In the genomic region with DNA sequence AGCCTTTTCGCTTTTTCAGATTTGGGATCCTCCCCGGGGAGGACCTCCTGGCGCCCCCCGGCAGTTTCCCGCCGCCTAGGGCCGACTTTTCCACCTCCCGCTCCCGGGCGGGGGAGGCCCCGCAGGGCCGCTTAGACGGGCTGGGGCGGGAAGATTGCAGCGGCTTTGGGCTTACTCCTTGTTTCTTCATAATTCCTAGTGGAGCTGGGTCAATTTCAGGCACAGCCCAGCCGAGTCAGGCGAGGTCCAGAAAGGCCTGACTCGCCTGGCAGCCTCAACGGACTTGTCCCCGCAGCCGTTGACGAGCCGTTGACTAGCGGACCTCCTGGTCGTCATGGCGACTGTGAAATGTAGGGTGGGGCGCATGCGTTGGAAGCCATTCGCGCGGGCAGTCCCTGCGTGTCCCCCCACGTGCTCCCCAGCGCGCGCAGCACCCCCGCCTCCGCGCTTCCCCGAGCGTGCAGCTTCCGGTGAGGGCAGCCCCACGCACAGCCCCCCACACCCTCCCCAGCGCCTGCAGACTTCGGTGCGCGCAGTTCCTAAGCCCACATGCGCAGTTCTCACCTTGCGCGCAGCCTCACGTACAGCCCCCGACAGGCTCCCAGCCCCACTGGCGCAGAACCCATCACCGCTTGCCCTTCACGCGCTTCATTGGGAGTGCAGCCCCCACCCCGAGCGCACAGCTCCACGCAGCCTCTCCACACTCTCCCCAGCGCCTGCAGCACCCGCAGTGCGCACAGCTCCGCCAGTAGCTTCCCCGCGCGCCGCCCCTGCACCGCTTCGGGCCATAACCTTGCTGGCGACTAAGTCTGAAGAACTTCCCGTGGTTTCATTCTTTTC, we compare ENCODE assay signal across 8 cellular contexts. TPM values are rescaled to one million over a fixed set of nuclear protein-coding genes. Genes with fewer than 3 reads are reported as not detected.
DNase-seq lines count a peak whose midpoint lies in the region; ATAC-seq and TF ChIP-seq lines count a peak whose summit lies in the region.
"Not testable (repeated sequence)": the region's sequence is repeated elsewhere in the genome, so short reads cannot be mapped to it uniquely, and the experiment has no call there.

No MANE protein-coding gene starts in this region.

- RAD21 ChIA-PET in HCT116 (lab: Charles Lee; ENCODE audit: low non-redundant PET in 1 of 2, low total read pairs in 2 of 2, uncharacterized antibody in 2 of 2, unreplicated experiment in 2 of 2): not testable (repeated sequence)

- TF ChIP-seq POLR2A in HCT116 (IDR thresholded peaks at IDR 0.05; ENCODE audit: borderline replicate concordance, extremely low read depth, insufficient read depth, insufficient read length): not testable (repeated sequence)

- peak; percentile 63 for TF ChIP-seq EP300 in neural cell (conservative IDR thresholded peaks at IDR 0.05; ENCODE audit: poor library complexity, severe bottlenecking)

- H3K27me3 ChIP-seq in HCT116 (ENCODE audit: insufficient read depth, low read length); SJCRH30; neural cell (ENCODE audit: insufficient read depth, low read depth, low read length): not testable (repeated sequence)

- not testable (repeated sequence) for H2AFZ ChIP-seq in HCT116 (ENCODE audit: low read depth, low read length, poor library complexity, severe bottlenecking)
- peak overlapping the region; percentile 56 for H2AFZ ChIP-seq in neural cell (ENCODE audit: low read depth, low read length)

- ATAC-seq in HCT116: peak; percentile 32; the same call in 1 of the 2 replicates

- CTCF ChIA-PET in HCT116 (lab: Charles Lee): not testable (repeated sequence)

- H3F3A ChIP-seq in neural cell (ENCODE audit: insufficient read depth, low read length, poor library complexity, severe bottlenecking): not testable (repeated sequence)

- DNase-seq in GDM1 (lab: John Stamatoyannopoulos, UW) (peak; percentile 86), LoVo (ENCODE audit: low spot score) (peak; percentile 72), SJCRH30 (peak; percentile 82 to 86), activated gamma-delta T cell (lab: John Stamatoyannopoulos, UW) (peak; percentile 93), fibroblast of the conjunctiva (ENCODE audit: low read depth) (peak; percentile 23)
- DNase-seq in HCT116 (ENCODE audit: low read depth, low spot score): not testable (repeated sequence)
- peak; percentile 85 to 93 (median 92) for DNase-seq in stimulated activated naive CD4-positive, alpha-beta T cell (lab: John Stamatoyannopoulos, UW)

- intact Hi-C loops in HCT116 (cut with micrococcal nuclease): loop anchor here (10.0 kb wide), 1 partner anchor 1155 kb away; no protein-coding TSS in a partner anchor

- H3K4me3 ChIP-seq in HCT116 (replicated peaks in 1 of 2; ENCODE audit: low read depth in 1 of 2, low read length in 2 of 2): not testable (repeated sequence)
- H3K4me3 ChIP-seq in SJCRH30: peak overlapping the region; percentile 76
- peak overlapping the region; percentile 79 for H3K4me3 ChIP-seq in neural cell (ENCODE audit: low read length)

- not testable (repeated sequence) for H3K4me1 ChIP-seq in HCT116 (ENCODE audit: control insufficient read depth in 1 of 2, insufficient read depth in 2 of 2, low read length in 2 of 2); SJCRH30

- not testable (repeated sequence) for H3K9ac ChIP-seq in HCT116 (ENCODE audit: low read length)
- peak overlapping the region; percentile 69 for H3K9ac ChIP-seq in neural cell (ENCODE audit: low read length)

- H3K9me2 ChIP-seq in HCT116 (ENCODE audit: insufficient read depth); neural cell (ENCODE audit: insufficient read depth, low read length): not testable (repeated sequence)

- not testable (repeated sequence) for TF ChIP-seq CTCF in HCT116 (IDR thresholded peaks at IDR 0.05 in 2 of 3, conservative IDR thresholded peaks at IDR 0.05 in 1 of 3; ENCODE audit: borderline replicate concordance in 1 of 3, insufficient read depth in 1 of 3, low read depth in 2 of 3, low read length in 2 of 3); neural cell (IDR thresholded peaks at IDR 0.05; ENCODE audit: poor library complexity, severe bottlenecking)

- H4K20me1 ChIP-seq in HCT116 (ENCODE audit: insufficient read depth); neural cell (ENCODE audit: insufficient read depth): not testable (repeated sequence)

- not testable (repeated sequence) for H3K79me2 ChIP-seq in HCT116 (ENCODE audit: insufficient read depth, low read length); neural cell (replicated peaks; ENCODE audit: insufficient read depth, low read length)

- not testable (repeated sequence) for H3K9me3 ChIP-seq in HCT116 (ENCODE audit: control insufficient read depth in 1 of 2, insufficient read depth in 1 of 2, low read depth in 1 of 2, low read length in 2 of 2); SJCRH30 (replicated peaks); neural cell (ENCODE audit: low read length)

- peak overlapping the region; percentile 28; the same call in 1 of the 2 replicates for H3K4me2 ChIP-seq in HCT116 (ENCODE audit: low read length)
- H3K4me2 ChIP-seq in neural cell (ENCODE audit: low read length): peak overlapping the region; percentile 30

- TF ChIP-seq RAD21 in HCT116 (IDR thresholded peaks at IDR 0.05; ENCODE audit: low read depth); neural cell (conservative IDR thresholded peaks at IDR 0.05): not testable (repeated sequence)

- H3K27ac ChIP-seq in HCT116 (ENCODE audit: low read depth, low read length): not testable (repeated sequence)
- H3K27ac ChIP-seq in SJCRH30 (peak overlapping the region; percentile 16; the same call in 1 of the 2 replicates), neural cell (ENCODE audit: low read length) (peak overlapping the region; percentile 76)

- H3K36me3 ChIP-seq in HCT116 (ENCODE audit: control insufficient read depth in 1 of 2, insufficient read depth in 2 of 2, low read length in 2 of 2); SJCRH30; neural cell (ENCODE audit: insufficient read depth, low read length): not testable (repeated sequence)

- not testable (repeated sequence) for BruUV-seq in HCT116 (replicated peaks; lab: Mats Ljungman, UMichigan)

- POLR2A ChIA-PET in HCT116 (lab: Charles Lee): interaction anchor here (0.6 kb wide), 1 partner anchor 627 kb away, joined by 4 read pairs; no protein-coding TSS in a partner anchor

TF ChIP-seq in neural cell, 6 proteins besides CTCF, POLR2A, EP300 and RAD21:
- TF ChIP-seq POLR2AphosphoS5 (IDR thresholded peaks at IDR 0.05) (peak; percentile 37), SMC3 (conservative IDR thresholded peaks at IDR 0.05; ENCODE audit: poor library complexity) (peak; percentile 26), MXI1 (conservative IDR thresholded peaks at IDR 0.05; ENCODE audit: poor library complexity, severe bottlenecking) (peak; percentile 91)
- TF ChIP-seq, protein P1, sequence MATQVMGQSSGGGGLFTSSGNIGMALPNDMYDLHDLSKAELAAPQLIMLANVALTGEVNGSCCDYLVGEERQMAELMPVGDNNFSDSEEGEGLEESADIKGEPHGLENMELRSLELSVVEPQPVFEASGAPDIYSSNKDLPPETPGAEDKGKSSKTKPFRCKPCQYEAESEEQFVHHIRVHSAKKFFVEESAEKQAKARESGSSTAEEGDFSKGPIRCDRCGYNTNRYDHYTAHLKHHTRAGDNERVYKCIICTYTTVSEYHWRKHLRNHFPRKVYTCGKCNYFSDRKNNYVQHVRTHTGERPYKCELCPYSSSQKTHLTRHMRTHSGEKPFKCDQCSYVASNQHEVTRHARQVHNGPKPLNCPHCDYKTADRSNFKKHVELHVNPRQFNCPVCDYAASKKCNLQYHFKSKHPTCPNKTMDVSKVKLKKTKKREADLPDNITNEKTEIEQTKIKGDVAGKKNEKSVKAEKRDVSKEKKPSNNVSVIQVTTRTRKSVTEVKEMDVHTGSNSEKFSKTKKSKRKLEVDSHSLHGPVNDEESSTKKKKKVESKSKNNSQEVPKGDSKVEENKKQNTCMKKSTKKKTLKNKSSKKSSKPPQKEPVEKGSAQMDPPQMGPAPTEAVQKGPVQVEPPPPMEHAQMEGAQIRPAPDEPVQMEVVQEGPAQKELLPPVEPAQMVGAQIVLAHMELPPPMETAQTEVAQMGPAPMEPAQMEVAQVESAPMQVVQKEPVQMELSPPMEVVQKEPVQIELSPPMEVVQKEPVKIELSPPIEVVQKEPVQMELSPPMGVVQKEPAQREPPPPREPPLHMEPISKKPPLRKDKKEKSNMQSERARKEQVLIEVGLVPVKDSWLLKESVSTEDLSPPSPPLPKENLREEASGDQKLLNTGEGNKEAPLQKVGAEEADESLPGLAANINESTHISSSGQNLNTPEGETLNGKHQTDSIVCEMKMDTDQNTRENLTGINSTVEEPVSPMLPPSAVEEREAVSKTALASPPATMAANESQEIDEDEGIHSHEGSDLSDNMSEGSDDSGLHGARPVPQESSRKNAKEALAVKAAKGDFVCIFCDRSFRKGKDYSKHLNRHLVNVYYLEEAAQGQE (IDR thresholded peaks at IDR 0.05; ENCODE audit: borderline replicate concordance): peak; percentile 42
TF ChIP-seq in neural cell: peak in this region for 4; not testable (repeated sequence) for 2.

RNA-seq across cellular contexts. Expression of gene PMPCB, which starts 17.1 kb away (rescaled TPM):
- total RNA-seq in HCT116 (2021; ENCODE audit: unreplicated experiment): 73.9 TPM
- 55.0 and 72.6 TPM in 2 replicates for polyA plus RNA-seq in HCT116 (2012)
- 96.1 and 110 TPM in 2 replicates for total RNA-seq in SJCRH30 (2014; rRNA removed; shearing (Covaris generic))
- polyA plus RNA-seq in neural cell: 130 and 138 TPM in 2 replicates
- polyA minus RNA-seq in neural cell: 85.5 and 95.2 TPM in 2 replicates
